In the genomic region with DNA sequence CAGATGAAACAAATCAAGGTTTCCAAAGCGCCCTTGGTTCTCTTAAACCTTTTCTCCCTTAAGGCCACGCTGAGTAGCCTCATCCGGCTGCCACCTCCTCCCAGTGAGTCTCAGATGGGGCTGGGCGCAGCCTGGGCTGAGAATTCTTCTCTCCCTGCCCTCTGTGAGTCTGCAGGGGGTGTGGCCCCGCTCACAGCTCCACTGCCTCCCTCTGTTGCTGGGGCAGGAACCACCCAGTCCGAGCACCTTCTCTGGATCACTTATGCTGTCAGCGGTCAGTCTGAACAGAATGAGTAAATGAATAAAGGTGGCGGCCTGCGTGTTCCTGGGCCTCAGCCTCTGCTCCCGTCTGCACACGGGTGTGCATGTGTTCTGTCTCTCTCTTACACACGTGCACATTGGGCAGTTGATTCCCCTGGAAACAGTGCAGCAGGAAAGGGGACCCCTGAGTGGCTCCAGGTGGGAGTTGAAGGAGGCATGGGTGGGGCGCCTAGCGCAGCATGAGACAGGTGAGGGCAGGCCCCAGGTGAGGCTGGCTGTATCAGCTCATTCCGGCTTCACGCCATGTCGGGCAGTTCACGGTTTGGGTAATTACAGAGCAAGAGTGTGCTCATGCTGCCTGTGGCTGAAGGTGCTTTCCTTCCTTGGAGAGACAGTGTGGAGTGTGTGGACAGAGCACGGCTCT, we compare ENCODE assay signal across 14 cellular contexts. TPM values are rescaled to one million over a fixed set of nuclear protein-coding genes. Genes with fewer than 3 reads are reported as not detected.
A peak's percentile ranks its signal among the peaks of the same experiment; 100 is the strongest.
DNase-seq lines count a peak whose midpoint lies in the region; ATAC-seq and TF ChIP-seq lines count a peak whose summit lies in the region.
"Had no signal": no experiment of that assay in that cellular context is flagged by ENCODE, and none has a peak within 500 bp of the region (broad histone marks: within the 10 kb centered on the region; RNA-seq: fewer than 3 reads in every experiment).

No MANE protein-coding gene starts in this region.

- H3K4me3 ChIP-seq in GM23338 (no peak overlapping the region), RWPE2 (ENCODE audit: severe bottlenecking) (no peak overlapping the region), spleen (peak overlapping the region in 2 of 8 donors; percentile 6 to 73), prostate gland (no peak overlapping the region)

- no peak for TF ChIP-seq CTCF in GM23338 (conservative IDR thresholded peaks at IDR 0.05; ENCODE audit: low read depth in 2 of 2)
- TF ChIP-seq CTCF in RWPE2 (IDR thresholded peaks at IDR 0.05; ENCODE audit: poor library complexity, severe bottlenecking): no peak
- no peak for TF ChIP-seq CTCF in spleen (IDR thresholded peaks at IDR 0.05 in 8 of 11, conservative IDR thresholded peaks at IDR 0.05 in 3 of 11)
- TF ChIP-seq CTCF in prostate gland (IDR thresholded peaks at IDR 0.05): no peak

- H3K4me1 ChIP-seq in GM23338 (ENCODE audit: insufficient read depth) (peaks cover 36% of the 10 kb centered on the region), RWPE2 (ENCODE audit: insufficient read depth, poor library complexity, severe bottlenecking) (peaks cover 15% of the 10 kb centered on the region), spleen (peaks cover 31 to 98% (median 85%) of the 10 kb centered on the region in 6 donors), prostate gland (replicated peaks) (peaks cover 11% of the 10 kb centered on the region)

- H3K36me3 ChIP-seq in GM23338 (ENCODE audit: insufficient read depth) (no peaks in the 10 kb centered on the region), RWPE2 (ENCODE audit: low read depth) (no peaks in the 10 kb centered on the region), spleen (peaks cover 0 to 7% (median 0%) of the 10 kb centered on the region in 6 donors), prostate gland (no peaks in the 10 kb centered on the region)

- no peak overlapping the region for H3K27ac Mint-ChIP-seq in GM23338
- H3K27ac Mint-ChIP-seq: progenitor cell of endocrine pancreas; stimulated activated naive CD8-positive, alpha-beta T cell treated with anti-CD3 and anti-CD28 coated beads, Interleukin-15, Interleukin-2, amounts not matched to agents 100 ng/mL and 50 ng/mL, for 24 hours had no signal

- 0 out of 2 replicates have a peak, but pooled peaks cover 3% of the 10 kb centered on the region for H3K79me2 ChIP-seq in GM23338 (replicated peaks; ENCODE audit: insufficient read depth)

- ATAC-seq in GM23338 (no peak), RWPE2 (ENCODE audit: low read depth) (no peak)

- no peak overlapping the region for H3K27ac ChIP-seq in GM23338 (ENCODE audit: low read depth)
- no peak overlapping the region for H3K27ac ChIP-seq in RWPE2 (ENCODE audit: poor library complexity, severe bottlenecking)
- peak overlapping the region in 6 of 8 donors; percentile 24 to 63 (median 56) for H3K27ac ChIP-seq in spleen
- no peak overlapping the region for H3K27ac ChIP-seq in prostate gland

- H3K9me3 ChIP-seq in RWPE2 (ENCODE audit: severe bottlenecking): no peaks in the 10 kb centered on the region
- no peaks in the 10 kb centered on the region for H3K9me3 ChIP-seq in spleen
- no peaks in the 10 kb centered on the region for H3K9me3 ChIP-seq in prostate gland

- H3K27me3 ChIP-seq in GM23338 (ENCODE audit: insufficient read depth): peaks cover 49% of the 10 kb centered on the region
- peaks cover 39% of the 10 kb centered on the region for H3K27me3 ChIP-seq in RWPE2 (ENCODE audit: insufficient read depth, poor library complexity, severe bottlenecking)
- H3K27me3 ChIP-seq in spleen (replicated peaks in 1 of 7): peaks cover 0 to 97% (median 47%) of the 10 kb centered on the region in 7 donors
- no peaks in the 10 kb centered on the region for H3K27me3 ChIP-seq in prostate gland (replicated peaks; ENCODE audit: insufficient read depth)

- H4K20me1 ChIP-seq in GM23338 (replicated peaks; ENCODE audit: insufficient read depth): peaks cover 3% of the 10 kb centered on the region; the same call in 1 of the 2 replicates

- no peak overlapping the region for H2AFZ ChIP-seq in GM23338

- no peaks in the 10 kb centered on the region for H3K9me2 ChIP-seq in GM23338 (ENCODE audit: insufficient read depth)

- H3K4me2 ChIP-seq in GM23338: peak overlapping the region; percentile 38; the same call in 1 of the 2 replicates

- intact Hi-C loops in spleen (cut with DNase I; ENCODE audit: low total_unique reads) (no loop called here), prostate gland (cut with DNase I) (no loop called here)

- no peaks in the 10 kb centered on the region; the same call in 2 of the 3 replicates for H3K9me3 Mint-ChIP-seq in GM23338
- H3K9me3 Mint-ChIP-seq: stimulated activated naive CD8-positive, alpha-beta T cell treated with anti-CD3 and anti-CD28 coated beads, Interleukin-15, Interleukin-2, amounts not matched to agents 100 ng/mL and 50 ng/mL, for 24 hours had no signal

- TF ChIP-seq POLR2A in spleen (IDR thresholded peaks at IDR 0.05) (no peak), prostate gland (IDR thresholded peaks at IDR 0.05) (no peak)

- 77 to 88% (median 83%) methylated on average over 16 to 19 of the region's 19 CpGs for WGBS in spleen, 5 donors
- WGBS in prostate gland: 90% methylated on average over 19 of the region's 19 CpGs

- no peak overlapping the region for H3K4me3 Mint-ChIP-seq in GM23338
- H3K4me3 Mint-ChIP-seq: stimulated activated naive CD8-positive, alpha-beta T cell treated with anti-CD3 and anti-CD28 coated beads, Interleukin-15, Interleukin-2, amounts not matched to agents 100 ng/mL and 50 ng/mL, for 24 hours had no signal

- DNase-seq in GM23338 (ENCODE audit: low spot score) (peak; percentile 56), RWPE2 (ENCODE audit: low spot score) (peak; percentile 61), iPS-NIHi7 (ENCODE audit: extremely low spot score) (peak; percentile 45), spleen (no peak), NCI-H226 (no peak), NCI-H1048 (lab: John Stamatoyannopoulos, UW) (no peak), prostate gland (ENCODE audit: low spot score) (no peak)
- DNase-seq: activated CD4-positive, alpha-beta T cell treated with anti-CD3 and anti-CD28 coated beads, Interleukin-2, amount 50 U/mL, for 4 hours; activated gamma-delta T cell; glutamatergic neuron; NCI-H1436 treated with DMSO at 0.1 percent for 48 hours; T-helper 1 cell had no signal

- H3F3A ChIP-seq in GM23338 (replicated peaks; ENCODE audit: low read depth): peaks cover 7% of the 10 kb centered on the region

- peaks cover 29% of the 10 kb centered on the region for H3K4me1 Mint-ChIP-seq in GM23338

- H3K27me3 Mint-ChIP-seq in GM23338 (ENCODE audit: insufficient read depth, low read depth, poor library complexity): peaks cover 26% of the 10 kb centered on the region

- H3K36me3 Mint-ChIP-seq in GM23338 (ENCODE audit: low read depth): peaks cover 8% of the 10 kb centered on the region

TF ChIP-seq in GM23338, 12 proteins besides CTCF, POLR2A, EP300 and RAD21:
- no peak for TF ChIP-seq CREB1 (CRISPR knock-in tag; IDR thresholded peaks at IDR 0.05; ENCODE audit: low read depth)
- no peak for TF ChIP-seq NANOG (IDR thresholded peaks at IDR 0.05; ENCODE audit: borderline replicate concordance)

RNA-seq across cellular contexts. Expression of a gene that starts 4.3 kb away (rescaled TPM):
- 11.3 and 13.2 TPM in 2 replicates for total RNA-seq in GM23338 (2014; rRNA removed; shearing (Covaris generic))
- 2.4 and 2.8 TPM in 2 replicates for polyA plus RNA-seq in GM23338 (2016; fragmentation: Nextera tagmentation; extraction: Ambion mirVana)
- 10 to 100 TPM; 25.7 to 57.2 (median 49.3) TPM for total RNA-seq in spleen
- 10 to 100 TPM; 20.3 to 24.4 (median 21.7) TPM for polyA plus RNA-seq in spleen
- total RNA-seq in prostate gland: 10 to 100 TPM; 10.7 to 33.1 TPM

Comparison
In these comparisons a context has a peak if more than half of its experiments do, and no peak if none do; other contexts are left out.
1. DNase-seq: peak in GM23338 (single experiment), RWPE2 (single experiment) and iPS-NIHi7 (single experiment); none in spleen (single experiment), NCI-H226 (single experiment), NCI-H1048 (single experiment) and prostate gland (single experiment).
2. H3K27ac ChIP-seq: peak in spleen (6 of 8); none in GM23338 (single experiment), RWPE2 (single experiment) and prostate gland (0 of 2).